ENCODE assay signal across 8 cellular contexts in genomic region chr11:66344550-66345315, GRCh38. TPM values are rescaled to one million over a fixed set of nuclear protein-coding genes. Genes with fewer than 3 reads are reported as not detected.
DNase-seq lines count a peak whose midpoint lies in the region; ATAC-seq and TF ChIP-seq lines count a peak whose summit lies in the region.

Gene BRMS1 (minus strand): TSS chr11:66345104. CDS start chr11:66342234, 2,870 bp downstream.

- DNase-seq in DMS 273 (lab: John Stamatoyannopoulos, UW; ENCODE audit: unreplicated experiment), result peak; percentile 97
- DNase-seq in OCI-M2 (lab: John Stamatoyannopoulos, UW; ENCODE audit: unreplicated experiment), result peak; percentile 64
- peak; percentile 95 for DNase-seq in activated T-cell treated with anti-CD3 and anti-CD28 coated beads for 4 hours
- peak; percentile 89 for DNase-seq in epithelial cell of prostate (ENCODE audit: low read depth, low spot score)
- peak; percentile 97 to 100 (median 99) for DNase-seq in mucosa of descending colon
- peak; percentile 90 to 95 for DNase-seq in stimulated activated CD8-positive, alpha-beta memory T cell treated with anti-CD3 and anti-CD28 coated beads, Interleukin-4, amount 100 ng/mL, for 1 hour (ENCODE audit: low read depth in 2 of 2, low spot score in 1 of 2)

- peak within 1 kb of the TSS; percentile 65 for H3K27ac ChIP-seq in epithelial cell of prostate

- peaks cover 44% of the 10 kb centered on the region for H3K4me1 ChIP-seq in mucosa of descending colon (ENCODE audit: low read depth)

- TF ChIP-seq EP300 in Ishikawa (IDR thresholded peaks at IDR 0.05; ENCODE audit: borderline replicate concordance), result no peak

- H3K9me3 ChIP-seq in mucosa of descending colon, result no peaks in the 10 kb centered on the region

- intact Hi-C loops in mucosa of descending colon (cut with DNase I, micrococcal nuclease), result no loop called here

- TF ChIP-seq RAD21 in Ishikawa (IDR thresholded peaks at IDR 0.05; ENCODE audit: low read depth), result no peak

- peak; percentile 61 for ATAC-seq in GM21528 (IDR thresholded peaks at IDR 0.05; ENCODE audit: low FRiP score, unreplicated experiment)
- peak; percentile 90 for ATAC-seq in mucosa of descending colon

- peaks cover 5% of the 10 kb centered on the region for H3K36me3 ChIP-seq in mucosa of descending colon (ENCODE audit: low read depth)

- peak within 1 kb of the TSS; percentile 85 for H3K4me3 ChIP-seq in mucosa of descending colon

- peak; percentile 9 for TF ChIP-seq CTCF in mucosa of descending colon (IDR thresholded peaks at IDR 0.05)

TF ChIP-seq in Ishikawa, 13 proteins besides CTCF, POLR2A, EP300 and RAD21:
- no peak for TF ChIP-seq REST (IDR thresholded peaks at IDR 0.05; ENCODE audit: low read depth)
- peak; percentile 86 for TF ChIP-seq TAF1 (IDR thresholded peaks at IDR 0.05; ENCODE audit: low read depth)
- TF ChIP-seq YY1 (IDR thresholded peaks at IDR 0.05; ENCODE audit: low read depth), result peak; percentile 78
- TF ChIP-seq TEAD4 (IDR thresholded peaks at IDR 0.05), result no peak
- TF ChIP-seq MAX (IDR thresholded peaks at IDR 0.05), result peak; percentile 70
- no peak for TF ChIP-seq NFIC (IDR thresholded peaks at IDR 0.05)
- no peak for TF ChIP-seq USF1 (IDR thresholded peaks at IDR 0.05)
- TF ChIP-seq ZBTB7A (IDR thresholded peaks at IDR 0.05; ENCODE audit: low read depth), result no peak
- peak; percentile 73 for TF ChIP-seq TCF12 (IDR thresholded peaks at IDR 0.05; ENCODE audit: low read depth)
- TF ChIP-seq FOXM1 (IDR thresholded peaks at IDR 0.05; ENCODE audit: borderline replicate concordance, low read depth), result peak; percentile 20; the same call in 1 of the 2 replicates
- no peak for TF ChIP-seq EGR1 (IDR thresholded peaks at IDR 0.05)
- peak; percentile 97 for TF ChIP-seq CREB1 (IDR thresholded peaks at IDR 0.05; ENCODE audit: low read depth)
- no peak for TF ChIP-seq CEBPB (IDR thresholded peaks at IDR 0.05)
TF ChIP-seq in Ishikawa: peak in this region for 6.

RNA-seq across cellular contexts. Expression of gene BRMS1, which starts in this region (rescaled TPM):
- total RNA-seq in mucosa of descending colon, result 10 to 100 TPM; 35.9 to 47.6 (median 39.3) TPM

Comparison
In these comparisons a context has a peak if more than half of its experiments do, and no peak if none do; other contexts are left out.
1. Peak in every context shown above with its lines: DNase-seq, ATAC-seq, H3K4me3 ChIP-seq and H3K27ac ChIP-seq.